23 cellular contexts compared by ENCODE assay signal in the genomic region with DNA sequence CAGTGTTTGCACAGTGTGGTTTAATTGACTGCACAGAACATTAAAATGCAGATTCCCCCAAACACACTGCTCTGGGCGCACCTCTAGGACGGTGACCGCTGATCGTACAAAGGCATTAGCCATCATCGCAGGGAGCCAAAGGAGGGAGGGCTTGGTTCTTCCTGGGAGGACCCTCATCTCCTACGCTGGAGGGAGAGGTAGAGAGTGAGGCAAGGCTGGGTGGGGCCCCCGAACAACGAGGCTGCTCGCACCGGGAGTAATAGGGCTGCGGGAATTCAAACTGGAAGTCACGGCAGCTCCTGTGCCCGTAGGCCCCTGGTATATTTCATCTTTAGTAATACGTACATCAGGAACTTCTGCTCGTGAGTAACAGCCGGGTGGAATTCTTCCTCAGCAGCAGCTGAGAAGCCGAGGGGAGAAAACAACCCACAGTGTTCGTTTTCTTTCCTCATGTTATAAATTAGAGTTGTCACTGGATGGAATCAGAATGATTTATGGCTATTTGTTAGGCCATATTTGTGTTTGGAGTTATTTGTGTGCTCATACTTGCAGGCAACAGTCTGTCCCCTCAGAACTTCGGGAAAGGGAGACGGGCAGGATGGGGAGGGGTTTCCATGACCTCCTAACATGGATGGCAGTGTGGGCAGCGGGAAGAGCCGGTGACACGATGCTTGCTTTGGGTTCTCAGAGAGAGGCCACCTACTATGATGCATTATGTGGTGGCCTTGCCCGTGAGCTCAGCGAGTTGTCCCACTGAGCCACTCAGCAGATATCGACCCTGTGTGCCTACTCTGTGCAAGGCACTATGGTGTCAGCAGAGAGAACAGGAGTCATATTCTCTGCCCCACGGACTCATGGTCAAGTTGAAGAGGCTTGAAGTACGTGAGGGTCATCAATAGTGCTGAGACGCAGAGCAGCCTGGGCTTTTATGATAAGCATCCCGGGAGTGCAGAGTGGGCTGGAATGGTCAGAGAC.
"Had no signal": no experiment of that assay in that cellular context is flagged by ENCODE, and none has a peak within 500 bp of the region (broad histone marks: within the 10 kb centered on the region; RNA-seq: fewer than 3 reads in every experiment).

No MANE protein-coding gene starts in this region.

- H3K4me1 Mint-ChIP-seq: activated CD8-positive, alpha-beta memory T cell treated with anti-CD3 and anti-CD28 coated beads, Interleukin-2, amount 10 ng/mL, durations not matched to agents 7 days and 5 days; activated naive CD4-positive, alpha-beta T cell treated with anti-CD3 and anti-CD28 coated beads, Interleukin-2, amount 50 U/mL, for 24 hours had no signal

- H3K27me3 ChIP-seq: breast epithelium had no signal

- H3K4me1 ChIP-seq: breast epithelium had no signal

- H3K4me2 ChIP-seq: KMS-11 had no signal

- H3K27ac ChIP-seq: breast epithelium, KMS-11 had no signal

- H3K9me3 ChIP-seq: breast epithelium had no signal

- H3K9ac ChIP-seq: KMS-11 had no signal

- H3K9me3 Mint-ChIP-seq: activated naive CD4-positive, alpha-beta T cell treated with anti-CD3 and anti-CD28 coated beads, Interleukin-2, amount 50 U/mL, for 24 hours; activated T-cell treated with anti-CD3 and anti-CD28 coated beads, Interleukin-2, amount 50 U/mL, for 24 hours; activated T-helper 1 cell treated with anti-CD3 and anti-CD28 coated beads, Interleukin-12 subunit alpha, Interleukin-12 subunit beta, Interleukin-2, Interleukin-4 antibody, amounts not matched to agents 30 ng/mL and 10 ng/mL and 1 ng/mL, durations not matched to agents 14 hours and 24 hours and 36 hours; T-helper 1 cell treated with Interleukin-12 subunit alpha and Interleukin-12 subunit beta and Interleukin-4 antibody, amounts not matched to agents 30 μg/mL and 1 μg/mL, for 36 hours had no signal

- DNase-seq: activated CD4-positive, alpha-beta T cell treated with anti-CD3 and anti-CD28 coated beads for 4 hours; activated CD4-positive, alpha-beta T cell treated with anti-CD3 and anti-CD28 coated beads, Interleukin-2, amount 50 U/mL, for 48 hours; activated CD8-positive, alpha-beta memory T cell treated with anti-CD3 and anti-CD28 coated beads, Interleukin-2, amount 10 ng/mL, durations not matched to agents 7 days and 5 days; activated effector memory CD4-positive, alpha-beta T cell treated with Interleukin-2 at 50 U/mL for 16 hours; activated naive CD4-positive, alpha-beta T cell; activated T-cell treated with anti-CD3 and anti-CD28 coated beads, Interleukin-2, amount 50 U/mL, for 24 hours; aorta; caudate nucleus; NCI-H1105; NCI-H1436; NCI-H1694 treated with DMSO at 0.1 percent for 48 hours; NCI-H2029 treated with DMSO at 0.1 percent for 48 hours; NCI-H345; NCI-H510A; NCI-H526 treated with DMSO at 0.1 percent for 48 hours; NK-92 treated with Interleukin-12 subunit alpha and Interleukin-12 subunit beta, amount 100 ng/mL, for 24 hours; SHP77 treated with DMSO at 0.1 percent for 48 hours had no signal

- H3K4me3 Mint-ChIP-seq: activated CD8-positive, alpha-beta memory T cell treated with anti-CD3 and anti-CD28 coated beads, Interleukin-2, amount 10 ng/mL, durations not matched to agents 7 days and 5 days; activated naive CD4-positive, alpha-beta T cell treated with anti-CD3 and anti-CD28 coated beads, Interleukin-2, amount 50 U/mL, for 24 hours; activated T-cell treated with anti-CD3 and anti-CD28 coated beads, Interleukin-2, amount 50 U/mL, for 24 hours; activated T-helper 1 cell treated with anti-CD3 and anti-CD28 coated beads, Interleukin-12 subunit alpha, Interleukin-12 subunit beta, Interleukin-2, Interleukin-4 antibody, amounts not matched to agents 30 ng/mL and 10 ng/mL and 1 ng/mL, durations not matched to agents 14 hours and 24 hours and 36 hours; T-helper 1 cell treated with Interleukin-12 subunit alpha and Interleukin-12 subunit beta and Interleukin-4 antibody, amounts not matched to agents 30 μg/mL and 1 μg/mL, for 36 hours had no signal

- H3K27ac Mint-ChIP-seq: activated CD8-positive, alpha-beta memory T cell treated with anti-CD3 and anti-CD28 coated beads, Interleukin-2, amount 10 ng/mL, durations not matched to agents 7 days and 5 days; activated naive CD4-positive, alpha-beta T cell treated with anti-CD3 and anti-CD28 coated beads, Interleukin-2, amount 50 U/mL, for 24 hours; activated T-cell treated with anti-CD3 and anti-CD28 coated beads, Interleukin-2, amount 50 U/mL, for 24 hours; activated T-helper 1 cell treated with anti-CD3 and anti-CD28 coated beads, Interleukin-12 subunit alpha, Interleukin-12 subunit beta, Interleukin-2, Interleukin-4 antibody, amounts not matched to agents 30 ng/mL and 10 ng/mL and 1 ng/mL, durations not matched to agents 14 hours and 24 hours and 36 hours; T-helper 1 cell treated with Interleukin-12 subunit alpha and Interleukin-12 subunit beta and Interleukin-4 antibody, amounts not matched to agents 30 μg/mL and 1 μg/mL, for 36 hours had no signal

- H3K4me3 ChIP-seq: breast epithelium had no signal

- H3K36me3 ChIP-seq: breast epithelium had no signal

- ATAC-seq: activated CD4-positive, CD25-positive, alpha-beta regulatory T cell treated with anti-CD3 and anti-CD28 coated beads, Interleukin-2, amount 50 U/mL, for 24 hours; activated CD8-positive, alpha-beta memory T cell treated with anti-CD3 and anti-CD28 coated beads, Interleukin-2, amount 10 ng/mL, durations not matched to agents 7 days and 5 days had no signal

- H3K36me3 Mint-ChIP-seq: activated CD8-positive, alpha-beta memory T cell treated with anti-CD3 and anti-CD28 coated beads, Interleukin-2, amount 10 ng/mL, durations not matched to agents 7 days and 5 days; activated naive CD4-positive, alpha-beta T cell treated with anti-CD3 and anti-CD28 coated beads, Interleukin-2, amount 50 U/mL, for 24 hours had no signal
